ENCODE assay signal across 8 cellular contexts in genomic region chr5:102865171-102865509, GRCh38.
DNase-seq lines count a peak whose midpoint lies in the region; ATAC-seq, FAIRE-seq and TF ChIP-seq lines count a peak whose summit lies in the region.

No MANE protein-coding gene starts in this region.

- no peaks in the 10 kb centered on the region for H3K9me3 Mint-ChIP-seq in CD14-positive monocyte
- no peaks in the 10 kb centered on the region for H3K9me3 Mint-ChIP-seq in nephron progenitor cell

- H3K36me3 ChIP-seq in IMR-90 (ENCODE audit: control insufficient read depth, insufficient read depth, low read length) (peaks cover 4% of the 10 kb centered on the region), H1 (ENCODE audit: control insufficient read depth in 2 of 4, insufficient read depth in 4 of 4, low read length in 3 of 4) (no peaks in the 10 kb centered on the region)

- POLR2A ChIA-PET in IMR-90 (lab: Charles Lee; ENCODE audit: unreplicated experiment) (interaction anchor here (0.5 kb wide), 1 partner anchor 41 kb away, joined by 3 read pairs; no protein-coding TSS in a partner anchor), H1 (lab: Charles Lee; ENCODE audit: partially characterized antibody) (interaction anchor here (0.6 to 2.0 kb wide), 8 partner anchors 8 to 255 kb away, joined by 3 to 6 read pairs (median 4); partner anchors contain the start of genes GIN1, PAM and PPIP5K2)

- peak overlapping the region; percentile 69; the same call in 1 of the 2 replicates for H2BK120ac ChIP-seq in IMR-90 (ENCODE audit: low read depth, low read length)
- H2BK120ac ChIP-seq in H1 (replicated peaks; ENCODE audit: low read depth, low read length), result peak overlapping the region; percentile 40

- peak overlapping the region; percentile 71 for H3K9ac ChIP-seq in IMR-90 (ENCODE audit: low read depth, low read length)
- H3K9ac ChIP-seq in H1 (replicated peaks in 1 of 4; ENCODE audit: extremely low read depth in 1 of 4, low read depth in 3 of 4, low read length in 3 of 4), result peak overlapping the region in 3 of 4 experiments; percentile 2 to 50 (median 8); a peak in 4 of 7 replicates

- CTCF ChIA-PET in IMR-90 (lab: Yijun Ruan, JAX), result interaction anchor here (0.9 kb wide), 1 partner anchor 10 kb away, joined by 5 read pairs; no protein-coding TSS in a partner anchor
- CTCF ChIA-PET in H1 (lab: Charles Lee; ENCODE audit: partially characterized antibody), result interaction anchor here (1.3 to 2.2 kb wide), 5 partner anchors 11 to 183 kb away, joined by 3 to 7 read pairs (median 3); no protein-coding TSS in a partner anchor

- H2AFZ ChIP-seq in IMR-90 (replicated peaks; ENCODE audit: low read length, poor library complexity) (peak overlapping the region; percentile 84), H1 (ENCODE audit: low read length) (peak overlapping the region; percentile 80; the same call in 1 of the 2 replicates)

- H4K20me1 ChIP-seq in IMR-90 (ENCODE audit: insufficient read depth, low read length) (no peaks in the 10 kb centered on the region), H1 (replicated peaks in 1 of 2; ENCODE audit: control insufficient read depth in 1 of 2, insufficient read depth in 2 of 2, low read length in 2 of 2) (no peaks in the 10 kb centered on the region)

- H2BK5ac ChIP-seq in IMR-90 (ENCODE audit: low read depth, low read length, poor library complexity, severe bottlenecking) (peak overlapping the region; percentile 72), H1 (ENCODE audit: low read depth, low read length) (peak overlapping the region; percentile 69; the same call in 1 of the 2 replicates)

- intact Hi-C loops in CD14-positive monocyte (cut with micrococcal nuclease) (no loop called here), IMR-90 (cut with micrococcal nuclease) (loop anchor here (5.0 kb wide), 4 partner anchors 107 to 183 kb away; partner anchors contain the start of gene PAM)

- no peak overlapping the region for H2AK5ac ChIP-seq in IMR-90 (ENCODE audit: low read depth, low read length)
- no peak overlapping the region for H2AK5ac ChIP-seq in H1 (ENCODE audit: low read depth, low read length)

- in situ Hi-C loops in IMR-90 (cut with MboI; ENCODE audit: low sequenced_read_pairs), result no loop called here

- H3K79me2 ChIP-seq in H1 (ENCODE audit: control insufficient read depth in 1 of 2, insufficient read depth in 2 of 2, low read length in 2 of 2), result no peaks in the 10 kb centered on the region

- H3K27me3 Mint-ChIP-seq in CD14-positive monocyte (ENCODE audit: low read depth in 3 of 3) (peaks cover 0 to 5% (median 3%) of the 10 kb centered on the region in 3 donors), nephron progenitor cell (ENCODE audit: low read depth, poor library complexity) (no peaks in the 10 kb centered on the region)

- H3K23ac ChIP-seq in IMR-90 (ENCODE audit: low read depth, low read length) (peak overlapping the region; percentile 66), H1 (ENCODE audit: insufficient read length) (no peak overlapping the region)

- H2BK20ac ChIP-seq in IMR-90 (ENCODE audit: low read depth, low read length) (0 out of 2 replicates have a peak overlapping the region, but pooled peaks have one; percentile 47), H1 (ENCODE audit: low read length) (no peak overlapping the region)

- H4K91ac ChIP-seq in IMR-90 (ENCODE audit: insufficient read depth, low read depth, low read length) (peak overlapping the region; percentile 33; the same call in 1 of the 2 replicates), H1 (replicated peaks; ENCODE audit: insufficient read length, low read length) (no peak overlapping the region)

- H3K4me3 ChIP-seq in IMR-90 (ENCODE audit: insufficient read depth, low read depth, low read length), result peak overlapping the region; percentile 56
- peak overlapping the region; percentile 63 to 78 (median 73) for H3K4me3 ChIP-seq in H1 (ENCODE audit: extremely low read depth in 1 of 4, insufficient read depth in 2 of 4, low read depth in 3 of 4, low read length in 4 of 4)

- peak overlapping the region; percentile 79 for H3K27ac ChIP-seq in IMR-90 (ENCODE audit: insufficient read depth, low read length)
- H3K27ac ChIP-seq in H1 (ENCODE audit: low read depth, low read length), result peak overlapping the region; percentile 64

- no peak overlapping the region; the same call in 1 of the 2 replicates for H2BK12ac ChIP-seq in H1 (ENCODE audit: low read depth, low read length)

- peak overlapping the region; percentile 27; the same call in 1 of the 2 replicates for H3K14ac ChIP-seq in IMR-90 (replicated peaks; ENCODE audit: low read depth, low read length)
- H3K14ac ChIP-seq in H1 (ENCODE audit: insufficient read length), result no peak overlapping the region

- TF ChIP-seq EP300 in H1 (IDR thresholded peaks at IDR 0.05; ENCODE audit: borderline replicate concordance in 1 of 2, low read depth in 2 of 2, low read length in 2 of 2), result no peak

- TF ChIP-seq RAD21 in IMR-90 (IDR thresholded peaks at IDR 0.05; ENCODE audit: low read length) (no peak), H1 (IDR thresholded peaks at IDR 0.05 in 1 of 2, conservative IDR thresholded peaks at IDR 0.05 in 1 of 2; ENCODE audit: low read depth in 2 of 2, low read length in 2 of 2) (no peak)

- peaks cover 5 to 11% of the 10 kb centered on the region in 2 donors for H3K36me3 Mint-ChIP-seq in CD14-positive monocyte
- peaks cover 12% of the 10 kb centered on the region for H3K36me3 Mint-ChIP-seq in nephron progenitor cell (ENCODE audit: low read depth)

- TF ChIP-seq CTCF in CD14-positive monocyte (IDR thresholded peaks at IDR 0.05) (no peak), IMR-90 (conservative IDR thresholded peaks at IDR 0.05; ENCODE audit: low read depth, low read length) (no peak), H1 (IDR thresholded peaks at IDR 0.05; ENCODE audit: control extremely low read depth in 1 of 3, insufficient read depth in 1 of 3, low read depth in 1 of 3, low read length in 3 of 3) (no peak), nephron progenitor cell (IDR thresholded peaks at IDR 0.05) (no peak)

- peak overlapping the region; percentile 84 for H3K4me2 ChIP-seq in IMR-90 (ENCODE audit: low read depth, low read length)
- peak overlapping the region; percentile 72 to 94 for H3K4me2 ChIP-seq in H1 (ENCODE audit: insufficient read depth in 1 of 2, low read depth in 2 of 2, low read length in 2 of 2)

- H3K9me3 ChIP-seq in IMR-90 (ENCODE audit: control insufficient read depth, insufficient read depth, low read length), result no peaks in the 10 kb centered on the region
- H3K9me3 ChIP-seq in H1 (ENCODE audit: insufficient read depth in 2 of 2, low read depth in 1 of 2, low read length in 1 of 2), result no peaks in the 10 kb centered on the region

- H3K4me1 ChIP-seq in IMR-90 (ENCODE audit: control insufficient read depth, insufficient read depth, low read length), result peaks cover 2% of the 10 kb centered on the region
- peaks cover 2 to 10% (median 4%) of the 10 kb centered on the region in 4 experiments; a peak in 4 of 7 replicates for H3K4me1 ChIP-seq in H1 (replicated peaks in 1 of 4; ENCODE audit: control insufficient read depth in 3 of 4, insufficient read depth in 4 of 4, low read length in 3 of 4)

- no TSS peak for BruUV-seq in IMR-90 (replicated peaks; lab: Mats Ljungman, UMichigan)

- H4K5ac ChIP-seq in IMR-90 (ENCODE audit: low read depth, low read length), result peak overlapping the region; percentile 6; the same call in 1 of the 2 replicates
- H4K5ac ChIP-seq in H1 (ENCODE audit: insufficient read length, low read depth, low read length), result no peak overlapping the region

- H3K27me3 ChIP-seq in IMR-90 (ENCODE audit: control insufficient read depth, insufficient read depth, low read length) (no peaks in the 10 kb centered on the region), H1 (replicated peaks in 1 of 4; ENCODE audit: control insufficient read depth in 3 of 4, extremely low read depth in 1 of 4, insufficient read depth in 3 of 4, low read length in 3 of 4) (peaks cover 0 to 1% (median 0%) of the 10 kb centered on the region in 4 experiments; a peak in 1 of 7 replicates)

- no peaks in the 10 kb centered on the region; the same call in 1 of the 2 replicates for H3K23me2 ChIP-seq in H1 (ENCODE audit: low read depth, low read length)

- H3K4me3 Mint-ChIP-seq in CD14-positive monocyte (peak overlapping the region; percentile 77 to 89), nephron progenitor cell (peak overlapping the region; percentile 85)

- H3K18ac ChIP-seq in IMR-90 (ENCODE audit: low read depth, low read length) (peak overlapping the region; percentile 75), H1 (ENCODE audit: extremely low read depth, low read length) (no peak overlapping the region)

- FAIRE-seq in H1 (lab: Jason Lieb, UNC), result peak; percentile 86

- peaks cover 5% of the 10 kb centered on the region; the same call in 1 of the 2 replicates for H3K9me1 ChIP-seq in IMR-90 (ENCODE audit: insufficient read depth, low read length)

- H3K4me1 Mint-ChIP-seq in CD14-positive monocyte, result peaks cover 22% of the 10 kb centered on the region
- peaks cover 26% of the 10 kb centered on the region for H3K4me1 Mint-ChIP-seq in nephron progenitor cell

- H3K27ac Mint-ChIP-seq in CD14-positive monocyte, result peak overlapping the region in 4 of 7 donors; percentile 29 to 88 (median 54)
- peak overlapping the region; percentile 8 for H3K27ac Mint-ChIP-seq in nephron progenitor cell

- H2BK15ac ChIP-seq in IMR-90 (ENCODE audit: low read depth, low read length) (no peak overlapping the region), H1 (ENCODE audit: low read length) (no peak overlapping the region)

- H3K4ac ChIP-seq in IMR-90 (ENCODE audit: low read depth, low read length), result peak overlapping the region; percentile 58; the same call in 1 of the 2 replicates
- H3K4ac ChIP-seq in H1 (replicated peaks; ENCODE audit: insufficient read length, low read depth, low read length), result no peak overlapping the region

- no peak overlapping the region for H2AK9ac ChIP-seq in IMR-90 (replicated peaks; ENCODE audit: low read depth, low read length, poor library complexity)

- peak; percentile 21 for ATAC-seq in IMR-90 (ENCODE audit: low read depth)
- no peak for ATAC-seq in HG03135 (IDR thresholded peaks at IDR 0.05; ENCODE audit: unreplicated experiment)
- no peak for ATAC-seq in GM19324 (IDR thresholded peaks at IDR 0.05; ENCODE audit: low FRiP score, unreplicated experiment)

- DNase-seq in CD14-positive monocyte (ENCODE audit: low spot score) (no peak), IMR-90 (peak; percentile 41), H1 (ENCODE audit: low read depth in 1 of 2, low spot score in 2 of 2) (no peak), nephron progenitor cell (no peak), mesenteric fat pad (ENCODE audit: low spot score) (no peak), NCI-H1105 treated with DMSO at 0.1 percent for 48 hours (lab: John Stamatoyannopoulos, UW) (no peak)

- peak overlapping the region in 1 of 2 experiments; percentile 23; a peak in 2 of 4 replicates for H4K8ac ChIP-seq in IMR-90 (ENCODE audit: low read depth in 2 of 2, low read length in 2 of 2)
- no peak overlapping the region for H4K8ac ChIP-seq in H1 (ENCODE audit: extremely low read depth, insufficient read depth, low read length)

- H3K56ac ChIP-seq in IMR-90 (ENCODE audit: extremely low read depth, insufficient read depth, low read length) (no peak overlapping the region), H1 (replicated peaks; ENCODE audit: insufficient read length, low read depth, low read length) (no peak overlapping the region)

- TF ChIP-seq POLR2A in IMR-90 (IDR thresholded peaks at IDR 0.05; ENCODE audit: low read depth, low read length) (no peak), H1 (IDR thresholded peaks at IDR 0.05; ENCODE audit: control extremely low read depth in 1 of 2, low read depth in 2 of 2, low read length in 2 of 2) (no peak)

- peaks cover 19 to 30% of the 10 kb centered on the region in 2 experiments; a peak in 3 of 4 replicates for H3K79me1 ChIP-seq in IMR-90 (ENCODE audit: low read depth in 1 of 2, low read length in 2 of 2)
- no peaks in the 10 kb centered on the region for H3K79me1 ChIP-seq in H1 (ENCODE audit: low read depth, low read length)

- no CpG with 5 or more reads among the region's 3 CpGs for WGBS in IMR-90 (ENCODE audit: extremely low coverage in 2 of 2, insufficient read length in 1 of 2), 2 experiments
- WGBS in H1 (ENCODE audit: extremely low coverage in 1 of 2, insufficient coverage in 1 of 2, insufficient read length in 1 of 2, insufficient replicate concordance in 2 of 2, low coverage in 1 of 2, low lambda C conversion rate in 2 of 2, missing lambda C conversion rate in 1 of 2), 2 experiments, result 0% methylated on average over 3 of the region's 3 CpGs; no CpG with 5 or more reads in 1 of the 2 experiments

- dilution Hi-C loops in IMR-90 (cut with HindIII; ENCODE audit: low sequenced_read_pairs, unreplicated experiment), result no loop called here
